In genomic region chr3:54198556-54198955, GRCh38 we compare ENCODE assay signal across 25 cellular contexts.
"Had no signal": no experiment of that assay in that cellular context is flagged by ENCODE, and none has a peak within 500 bp of the region (broad histone marks: within the 10 kb centered on the region; RNA-seq: fewer than 3 reads in every experiment).

No MANE protein-coding gene starts in this region.

- H3K4me1 Mint-ChIP-seq: activated CD4-positive, alpha-beta T cell treated with anti-CD3 and anti-CD28 coated beads, Interleukin-2, amount 10 ng/mL, durations not matched to agents 7 days and 5 days; T-cell had no signal

- DNase-seq: activated CD4-positive, alpha-beta memory T cell treated with anti-CD3 and anti-CD28 coated beads for 36 hours; activated CD4-positive, alpha-beta T cell treated with anti-CD3 and anti-CD28 coated beads, Interleukin-2, amount 10 ng/mL, durations not matched to agents 7 days and 5 days; activated CD4-positive, CD25-positive, alpha-beta regulatory T cell; activated CD8-positive, alpha-beta memory T cell treated with anti-CD3 and anti-CD28 coated beads for 24 hours; activated effector memory CD4-positive, alpha-beta T cell treated with anti-CD3 and anti-CD28 coated beads, Interleukin-2, amount 50 U/mL, for 16 hours; activated naive CD4-positive, alpha-beta T cell treated with Interleukin-2 at 50 U/mL for 16 hours; activated T-cell treated with anti-CD3 and anti-CD28 coated beads, Interleukin-2, amount 50 U/mL, for 4 hours; brain microvascular endothelial cell; cerebellar nuclear complex; NCI-H1105; NCI-H1436; NCI-H187 treated with DMSO at 0.1 percent for 48 hours; NCI-H2081 treated with DMSO at 0.1 percent for 48 hours; NCI-H2171; NCI-H345; NCI-H510A; NCI-H526 treated with DMSO at 0.1 percent for 48 hours; SIG-M5; T-cell; T-helper 2 cell; T1000 had no signal

- H3K36me3 Mint-ChIP-seq: activated CD4-positive, alpha-beta memory T cell treated with anti-CD3 and anti-CD28 coated beads for 36 hours; activated naive CD4-positive, alpha-beta T cell treated with anti-CD3 and anti-CD28 coated beads, Interleukin-2, amount 50 U/mL, for 72 hours; T-cell had no signal

- H3K4me3 Mint-ChIP-seq: activated CD4-positive, alpha-beta memory T cell treated with anti-CD3 and anti-CD28 coated beads for 36 hours; activated CD4-positive, alpha-beta T cell treated with anti-CD3 and anti-CD28 coated beads, Interleukin-2, amount 10 ng/mL, durations not matched to agents 7 days and 5 days; activated T-cell treated with anti-CD3 and anti-CD28 coated beads, Interleukin-2, amount 50 U/mL, for 4 hours; T-cell had no signal

- H3K27me3 ChIP-seq: brain microvascular endothelial cell, cardiac muscle cell had no signal

- H3K27ac Mint-ChIP-seq: activated CD4-positive, alpha-beta memory T cell treated with anti-CD3 and anti-CD28 coated beads for 36 hours; activated CD4-positive, alpha-beta T cell treated with anti-CD3 and anti-CD28 coated beads, Interleukin-2, amount 10 ng/mL, durations not matched to agents 7 days and 5 days; activated naive CD4-positive, alpha-beta T cell treated with anti-CD3 and anti-CD28 coated beads, Interleukin-2, amount 50 U/mL, for 72 hours; T-cell had no signal

- H3K27ac ChIP-seq: brain microvascular endothelial cell, cardiac muscle cell, KMS-11, SK-N-MC had no signal

- H3K4me3 ChIP-seq: cardiac muscle cell, SK-N-MC had no signal

- H3K36me3 ChIP-seq: brain microvascular endothelial cell, cardiac muscle cell had no signal

- H3K9me3 Mint-ChIP-seq: activated CD4-positive, alpha-beta memory T cell treated with anti-CD3 and anti-CD28 coated beads for 36 hours; activated CD4-positive, alpha-beta T cell treated with anti-CD3 and anti-CD28 coated beads, Interleukin-2, amount 10 ng/mL, durations not matched to agents 7 days and 5 days; activated T-cell treated with anti-CD3 and anti-CD28 coated beads, Interleukin-2, amount 50 U/mL, for 4 hours; T-cell had no signal

- H3K27me3 Mint-ChIP-seq: activated CD4-positive, alpha-beta memory T cell treated with anti-CD3 and anti-CD28 coated beads for 36 hours; activated CD4-positive, alpha-beta T cell treated with anti-CD3 and anti-CD28 coated beads, Interleukin-2, amount 10 ng/mL, durations not matched to agents 7 days and 5 days had no signal

- ATAC-seq: activated naive CD4-positive, alpha-beta T cell treated with anti-CD3 and anti-CD28 coated beads, Interleukin-2, amount 50 U/mL, for 72 hours; activated T-cell treated with anti-CD3 and anti-CD28 coated beads, Interleukin-2, amount 50 U/mL, for 4 hours; T-cell had no signal
